In the genomic region with DNA sequence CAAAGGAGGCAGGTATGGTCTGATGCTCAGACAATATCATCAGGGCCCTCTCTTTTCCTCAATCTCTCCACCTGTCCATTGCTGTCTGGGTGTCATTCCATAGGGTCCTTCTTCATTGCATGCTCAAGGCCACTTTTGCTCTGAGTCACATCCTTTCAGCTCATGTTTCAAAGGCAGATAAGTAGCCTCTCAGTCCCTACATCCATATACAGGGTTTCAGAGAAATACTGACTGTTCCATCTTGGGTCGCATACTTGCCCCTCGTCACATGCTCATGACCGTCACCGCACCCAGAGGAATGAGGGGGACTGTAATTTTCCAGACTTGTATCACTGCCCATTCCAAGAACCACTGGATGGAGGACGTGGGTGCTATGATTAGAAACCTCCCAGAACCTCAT, we compare ENCODE assay signal across 22 cellular contexts.
"Had no signal": no experiment of that assay in that cellular context is flagged by ENCODE, and none has a peak within 500 bp of the region (broad histone marks: within the 10 kb centered on the region; RNA-seq: fewer than 3 reads in every experiment).

No MANE protein-coding gene starts in this region.

- H3K9me3 Mint-ChIP-seq: activated B cell treated with CpG ODN at 0.5 μM for 24 hours; activated naive CD8-positive, alpha-beta T cell treated with anti-CD3 and anti-CD28 coated beads, Interleukin-2, amount 10 ng/mL, durations not matched to agents 7 days and 5 days; natural killer cell treated with Interleukin-12 subunit alpha and Interleukin-12 subunit beta and Interleukin-15 and Interleukin-18, amount 100 ng/mL, for 72 hours had no signal

- H3K36me3 Mint-ChIP-seq: activated naive CD8-positive, alpha-beta T cell treated with anti-CD3 and anti-CD28 coated beads, Interleukin-2, amount 10 ng/mL, durations not matched to agents 7 days and 5 days; natural killer cell treated with Interleukin-12 subunit alpha and Interleukin-12 subunit beta and Interleukin-15 and Interleukin-18, amount 100 ng/mL, for 72 hours had no signal

- H3K27ac Mint-ChIP-seq: activated B cell treated with CpG ODN at 0.5 μM for 24 hours; activated CD4-positive, alpha-beta T cell treated with anti-CD3 and anti-CD28 coated beads for 36 hours; activated naive CD8-positive, alpha-beta T cell treated with anti-CD3 and anti-CD28 coated beads, Interleukin-2, amount 10 ng/mL, durations not matched to agents 7 days and 5 days; progenitor cell of endocrine pancreas had no signal

- H3K27ac ChIP-seq: coronary artery, esophagus muscularis mucosa, thyroid gland, upper lobe of right lung had no signal

- H3K36me3 ChIP-seq: esophagus muscularis mucosa, thyroid gland, upper lobe of right lung had no signal

- FAIRE-seq: frontal cortex had no signal

- H3K4me3 Mint-ChIP-seq: activated B cell treated with CpG ODN at 0.5 μM for 24 hours; activated CD4-positive, alpha-beta T cell treated with anti-CD3 and anti-CD28 coated beads for 36 hours; activated naive CD8-positive, alpha-beta T cell treated with anti-CD3 and anti-CD28 coated beads, Interleukin-2, amount 10 ng/mL, durations not matched to agents 7 days and 5 days; natural killer cell treated with Interleukin-12 subunit alpha and Interleukin-12 subunit beta and Interleukin-15 and Interleukin-18, amount 100 ng/mL, for 72 hours had no signal

- H3K4me3 ChIP-seq: coronary artery, esophagus muscularis mucosa, thyroid gland, upper lobe of right lung had no signal

- H3K9me3 ChIP-seq: esophagus muscularis mucosa, thyroid gland, upper lobe of right lung had no signal

- H3K4me1 Mint-ChIP-seq: activated B cell treated with CpG ODN at 0.5 μM for 24 hours; activated naive CD8-positive, alpha-beta T cell treated with anti-CD3 and anti-CD28 coated beads, Interleukin-2, amount 10 ng/mL, durations not matched to agents 7 days and 5 days had no signal

- DNase-seq: activated B cell treated with CpG ODN at 0.5 μM for 24 hours; activated CD4-positive, alpha-beta T cell treated with anti-CD3 and anti-CD28 coated beads for 36 hours; activated CD4-positive, alpha-beta T cell treated with anti-CD3 and anti-CD28 coated beads, Interleukin-2, amount 50 U/mL, for 48 hours; activated naive CD4-positive, alpha-beta T cell treated with Interleukin-2 at 50 U/mL for 16 hours; activated naive CD8-positive, alpha-beta T cell treated with anti-CD3 and anti-CD28 coated beads, Interleukin-2, amount 10 ng/mL, durations not matched to agents 7 days and 5 days; activated T-cell treated with anti-CD3 and anti-CD28 coated beads, Interleukin-2, amount 50 U/mL, for 48 hours; amniotic stem cell; cerebellar nuclear complex; hypothalamus; left ventricle myocardium superior; mammary epithelial cell; stimulated activated CD4-positive, alpha-beta T cell treated with anti-CD3 and anti-CD28 coated beads, Interleukin-12 subunit alpha, Interleukin-12 subunit beta, amount 100 ng/mL, for 4 hours; stimulated activated CD4-positive, alpha-beta T cell treated with anti-CD3 and anti-CD28 coated beads, Interleukin-4, amount 100 ng/mL, for 4 hours; stimulated activated naive CD8-positive, alpha-beta T cell treated with anti-CD3 and anti-CD28 coated beads, Interleukin-15, Interleukin-2, amounts not matched to agents 100 U/mL and 50 U/mL, for 24 hours; substantia nigra; thyroid gland; upper lobe of right lung had no signal

- H3K27me3 Mint-ChIP-seq: activated B cell treated with CpG ODN at 0.5 μM for 24 hours; activated CD4-positive, alpha-beta T cell treated with anti-CD3 and anti-CD28 coated beads for 36 hours; activated naive CD8-positive, alpha-beta T cell treated with anti-CD3 and anti-CD28 coated beads, Interleukin-2, amount 10 ng/mL, durations not matched to agents 7 days and 5 days; natural killer cell treated with Interleukin-12 subunit alpha and Interleukin-12 subunit beta and Interleukin-15 and Interleukin-18, amount 100 ng/mL, for 72 hours; progenitor cell of endocrine pancreas had no signal

- H3K27me3 ChIP-seq: esophagus muscularis mucosa, thyroid gland, upper lobe of right lung had no signal

- H3K4me1 ChIP-seq: esophagus muscularis mucosa, thyroid gland had no signal
